Comparison of ENCODE assay signal across 8 cellular contexts in the genomic region with DNA sequence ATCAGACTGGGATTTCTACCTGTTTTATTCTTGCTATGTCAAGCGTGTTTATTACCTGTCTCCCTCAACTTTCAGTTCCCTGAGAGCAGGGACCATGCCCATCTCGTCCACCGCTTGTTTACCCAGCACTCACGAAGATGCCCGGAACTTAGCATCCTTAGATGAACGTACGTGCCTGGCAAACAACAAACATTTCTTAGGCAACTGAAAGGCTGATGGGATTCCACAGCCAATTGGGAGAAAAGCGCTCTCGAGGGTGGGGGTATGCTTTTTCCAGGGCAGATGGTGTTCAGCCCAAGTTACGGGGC. TPM values are rescaled to one million over a fixed set of nuclear protein-coding genes. Genes with fewer than 3 reads are reported as not detected.
DNase-seq lines count a peak whose midpoint lies in the region; ATAC-seq and TF ChIP-seq lines count a peak whose summit lies in the region.

No MANE protein-coding gene starts in this region.

- no peaks in the 10 kb centered on the region for H3K27me3 Mint-ChIP-seq in T-helper 17 cell

- peaks cover 26% of the 10 kb centered on the region for H3K4me1 Mint-ChIP-seq in T-helper 17 cell

- H3K4me1 ChIP-seq in left ventricle myocardium inferior = peaks cover 56% of the 10 kb centered on the region

- no peaks in the 10 kb centered on the region for H3K9me3 ChIP-seq in T-helper 17 cell (ENCODE audit: control insufficient read depth, low read length, poor library complexity, severe bottlenecking)
- H3K9me3 ChIP-seq in left ventricle myocardium inferior (replicated peaks) = no peaks in the 10 kb centered on the region

- peak overlapping the region; percentile 97 for H3K27ac Mint-ChIP-seq in T-helper 17 cell

- intact Hi-C loops in left ventricle myocardium inferior (cut with micrococcal nuclease) = no loop called here

- H3K4me3 Mint-ChIP-seq in T-helper 17 cell = peak overlapping the region; percentile 99

- H3K36me3 ChIP-seq in H7 (replicated peaks; ENCODE audit: control insufficient read depth, insufficient read depth, low read length) = peaks cover 9% of the 10 kb centered on the region
- H3K36me3 ChIP-seq in left ventricle myocardium inferior = peaks cover 18% of the 10 kb centered on the region

- H3K27ac ChIP-seq in left ventricle myocardium inferior (replicated peaks) = peak overlapping the region; percentile 90
- peak overlapping the region in 20 of 21 experiments; percentile 81 to 97 (median 90) for H3K27ac ChIP-seq in skin epidermis

- TF ChIP-seq CTCF in left ventricle myocardium inferior (IDR thresholded peaks at IDR 0.05; ENCODE audit: borderline replicate concordance) = no peak

- DNase-seq in H7 = no peak
- DNase-seq in T-helper 17 cell = no peak
- DNase-seq in left ventricle myocardium inferior = no peak
- no peak for DNase-seq in cerebellar cortex (ENCODE audit: low spot score)
- DNase-seq in KG1 (lab: John Stamatoyannopoulos, UW) = no peak

- H3K36me3 Mint-ChIP-seq in T-helper 17 cell (ENCODE audit: low read depth) = peaks cover 4% of the 10 kb centered on the region

- H3K4me3 ChIP-seq in H7 (ENCODE audit: insufficient read depth, low read depth, low read length) = peak overlapping the region; percentile 88
- peak overlapping the region; percentile 99 for H3K4me3 ChIP-seq in left ventricle myocardium inferior
- peak overlapping the region; percentile 82 to 100 (median 96) for H3K4me3 ChIP-seq in skin epidermis

- ATAC-seq in T-helper 17 cell (no peak), GM21576 (IDR thresholded peaks at IDR 0.05; ENCODE audit: unreplicated experiment) (no peak), HG03175 (IDR thresholded peaks at IDR 0.05; ENCODE audit: unreplicated experiment) (no peak)

- H3K27me3 ChIP-seq in H7 (ENCODE audit: control insufficient read depth, insufficient read depth, low read length) (no peaks in the 10 kb centered on the region), left ventricle myocardium inferior (ENCODE audit: low read depth) (no peaks in the 10 kb centered on the region)

RNA-seq across cellular contexts. Expression of gene CHPF2, which starts 0.4 kb away (rescaled TPM):
- 24.7 and 25.0 TPM in 2 replicates for total RNA-seq in H7 (2014; rRNA removed; shearing (Covaris generic))
- total RNA-seq in T-helper 17 cell (10 to 100 TPM; 39.4 to 41.6 TPM), left ventricle myocardium inferior (17.3 TPM)

RNA-seq across cellular contexts. Expression of gene ABCF2, which starts 4.9 kb away (rescaled TPM):
- 47.3 and 48.5 TPM in 2 replicates for total RNA-seq in H7 (2014; rRNA removed; shearing (Covaris generic))
- 10 to 100 TPM; 24.2 to 26.7 TPM for total RNA-seq in T-helper 17 cell
- total RNA-seq in left ventricle myocardium inferior = 30.5 TPM

RNA-seq across cellular contexts. Expression of gene SMARCD3, which starts 16.6 kb away (rescaled TPM):
- total RNA-seq in H7 (2014; rRNA removed; shearing (Covaris generic)) = 7.2 and 23.6 TPM in 2 replicates
- total RNA-seq in T-helper 17 cell = 10 to 100 TPM in 1 of 2 donors, 1 to 10 TPM in 1; 9.8 to 10.7 TPM
- 104 TPM for total RNA-seq in left ventricle myocardium inferior

RNA-seq across cellular contexts. Expression of gene H2BK1, which starts 21.6 kb away (rescaled TPM):
- 0.74 TPM in 1 of 2 replicates, not detected in the other for total RNA-seq in H7 (2014; rRNA removed; shearing (Covaris generic))
- total RNA-seq in T-helper 17 cell = 1 to 10 TPM; 1.0 to 4.1 TPM
- not detected for total RNA-seq in left ventricle myocardium inferior

RNA-seq across cellular contexts. Expression of gene ASB10, which starts 44.9 kb away (rescaled TPM):
- total RNA-seq in H7 (2014; rRNA removed; shearing (Covaris generic)) = not detected in 2 replicates
- total RNA-seq in T-helper 17 cell = not detected
- total RNA-seq in left ventricle myocardium inferior = 35.4 TPM
